Comparison of ENCODE assay signal across 1 cellular context in the genomic region with DNA sequence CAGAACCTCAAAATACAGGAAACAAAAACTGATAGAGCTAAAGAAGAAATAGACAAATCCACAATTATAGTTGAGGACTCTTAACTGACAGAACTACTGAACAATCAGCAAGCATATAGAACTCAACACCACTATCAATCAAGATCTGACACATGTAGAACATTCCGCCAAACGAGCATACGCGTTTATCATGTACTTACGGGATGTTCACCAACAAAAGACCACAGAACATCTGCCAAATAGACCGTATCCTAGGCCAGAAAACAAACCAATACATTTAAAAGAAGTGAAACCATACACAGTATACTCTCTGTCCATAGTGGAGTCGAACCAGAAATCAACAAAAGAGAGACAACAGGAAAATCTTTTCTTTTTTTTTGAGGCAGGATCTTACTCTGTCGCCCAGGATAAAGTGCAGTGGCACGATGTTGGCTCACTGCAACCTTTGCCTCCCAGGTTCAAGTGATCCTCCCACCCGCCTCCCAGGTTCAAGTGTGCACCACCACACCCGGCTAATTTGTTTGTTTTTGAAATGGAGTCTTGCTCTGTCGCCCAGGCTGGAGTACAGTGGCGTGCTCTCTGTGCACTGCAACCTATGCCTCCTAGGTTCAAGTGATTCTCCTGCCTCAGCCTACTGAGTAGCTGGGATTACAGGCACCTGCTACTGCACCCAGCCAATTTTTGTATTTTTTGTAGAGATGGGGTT.
TF ChIP-seq lines count a peak whose summit lies in the region.

No MANE protein-coding gene starts in this region.

TF ChIP-seq in GM23338, 12 proteins besides CTCF, POLR2A, EP300 and RAD21 (continued from another document):
- TF ChIP-seq, protein P1, sequence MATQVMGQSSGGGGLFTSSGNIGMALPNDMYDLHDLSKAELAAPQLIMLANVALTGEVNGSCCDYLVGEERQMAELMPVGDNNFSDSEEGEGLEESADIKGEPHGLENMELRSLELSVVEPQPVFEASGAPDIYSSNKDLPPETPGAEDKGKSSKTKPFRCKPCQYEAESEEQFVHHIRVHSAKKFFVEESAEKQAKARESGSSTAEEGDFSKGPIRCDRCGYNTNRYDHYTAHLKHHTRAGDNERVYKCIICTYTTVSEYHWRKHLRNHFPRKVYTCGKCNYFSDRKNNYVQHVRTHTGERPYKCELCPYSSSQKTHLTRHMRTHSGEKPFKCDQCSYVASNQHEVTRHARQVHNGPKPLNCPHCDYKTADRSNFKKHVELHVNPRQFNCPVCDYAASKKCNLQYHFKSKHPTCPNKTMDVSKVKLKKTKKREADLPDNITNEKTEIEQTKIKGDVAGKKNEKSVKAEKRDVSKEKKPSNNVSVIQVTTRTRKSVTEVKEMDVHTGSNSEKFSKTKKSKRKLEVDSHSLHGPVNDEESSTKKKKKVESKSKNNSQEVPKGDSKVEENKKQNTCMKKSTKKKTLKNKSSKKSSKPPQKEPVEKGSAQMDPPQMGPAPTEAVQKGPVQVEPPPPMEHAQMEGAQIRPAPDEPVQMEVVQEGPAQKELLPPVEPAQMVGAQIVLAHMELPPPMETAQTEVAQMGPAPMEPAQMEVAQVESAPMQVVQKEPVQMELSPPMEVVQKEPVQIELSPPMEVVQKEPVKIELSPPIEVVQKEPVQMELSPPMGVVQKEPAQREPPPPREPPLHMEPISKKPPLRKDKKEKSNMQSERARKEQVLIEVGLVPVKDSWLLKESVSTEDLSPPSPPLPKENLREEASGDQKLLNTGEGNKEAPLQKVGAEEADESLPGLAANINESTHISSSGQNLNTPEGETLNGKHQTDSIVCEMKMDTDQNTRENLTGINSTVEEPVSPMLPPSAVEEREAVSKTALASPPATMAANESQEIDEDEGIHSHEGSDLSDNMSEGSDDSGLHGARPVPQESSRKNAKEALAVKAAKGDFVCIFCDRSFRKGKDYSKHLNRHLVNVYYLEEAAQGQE (IDR thresholded peaks at IDR 0.05; ENCODE audit: unreplicated experiment) = no peak
- no peak for TF ChIP-seq CREB1 (CRISPR knock-in tag; IDR thresholded peaks at IDR 0.05; ENCODE audit: low read depth)
TF ChIP-seq in GM23338: peak in this region for 0.
